In the genomic region with DNA sequence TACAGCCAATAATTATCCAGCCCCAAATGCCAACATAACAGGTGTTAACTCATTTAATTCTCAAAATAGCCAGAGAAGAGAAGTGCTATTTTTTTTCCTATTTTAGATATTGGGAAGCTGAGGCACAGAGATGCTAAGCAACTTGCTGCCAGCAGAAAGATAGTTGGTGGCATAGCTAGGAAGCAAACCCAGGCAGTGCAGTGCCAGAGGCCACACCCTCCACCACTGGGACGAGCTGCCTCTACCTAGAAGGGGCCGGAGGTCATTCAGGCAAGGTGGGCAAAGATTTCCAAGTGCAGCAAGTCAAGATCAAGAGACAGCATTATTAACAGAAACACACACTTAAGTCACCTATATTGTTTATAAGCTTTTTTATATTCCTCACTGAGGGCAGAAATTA, we compare ENCODE assay signal across 22 cellular contexts.
"Had no signal": no experiment of that assay in that cellular context is flagged by ENCODE, and none has a peak within 500 bp of the region (broad histone marks: within the 10 kb centered on the region; RNA-seq: fewer than 3 reads in every experiment).

No MANE protein-coding gene starts in this region.

- H3K36me3 ChIP-seq: MG63, Peyer's patch, SJCRH30 had no signal

- H3K4me1 ChIP-seq: Peyer's patch, SJCRH30 had no signal

- H2AFZ ChIP-seq: PC-9 had no signal

- DNase-seq: Karpas-422; KG1; MG63; NCI-H1092; NCI-H1105 treated with DMSO at 0.1 percent for 48 hours; NCI-H1417 treated with DMSO at 0.1 percent for 48 hours; NCI-H146; NCI-H1694 treated with DMSO at 0.1 percent for 48 hours; NCI-H1930; NCI-H2081 treated with DMSO at 0.1 percent for 48 hours; NCI-H2171; NCI-H226; NCI-H446; NCI-H510A; NCI-H524 treated with DMSO at 0.1 percent for 48 hours; NCI-H774; NK-92 treated with Interleukin-12 subunit alpha and Interleukin-12 subunit beta, amount 100 ng/mL, for 24 hours; PC-9; Peyer's patch; SHP77 treated with DMSO at 0.1 percent for 48 hours; SJCRH30 had no signal

- H3K27me3 ChIP-seq: MG63, Peyer's patch had no signal

- H3K4me2 ChIP-seq: PC-9 had no signal

- H3K4me3 ChIP-seq: MG63, PC-9, Peyer's patch, SJCRH30, SK-N-MC had no signal

- H3K9me3 ChIP-seq: MG63, Peyer's patch, SJCRH30 had no signal

- H3K27ac ChIP-seq: PC-9, Peyer's patch, SJCRH30, SK-N-MC had no signal
